ENCODE assay signal across 8 cellular contexts in the genomic region with DNA sequence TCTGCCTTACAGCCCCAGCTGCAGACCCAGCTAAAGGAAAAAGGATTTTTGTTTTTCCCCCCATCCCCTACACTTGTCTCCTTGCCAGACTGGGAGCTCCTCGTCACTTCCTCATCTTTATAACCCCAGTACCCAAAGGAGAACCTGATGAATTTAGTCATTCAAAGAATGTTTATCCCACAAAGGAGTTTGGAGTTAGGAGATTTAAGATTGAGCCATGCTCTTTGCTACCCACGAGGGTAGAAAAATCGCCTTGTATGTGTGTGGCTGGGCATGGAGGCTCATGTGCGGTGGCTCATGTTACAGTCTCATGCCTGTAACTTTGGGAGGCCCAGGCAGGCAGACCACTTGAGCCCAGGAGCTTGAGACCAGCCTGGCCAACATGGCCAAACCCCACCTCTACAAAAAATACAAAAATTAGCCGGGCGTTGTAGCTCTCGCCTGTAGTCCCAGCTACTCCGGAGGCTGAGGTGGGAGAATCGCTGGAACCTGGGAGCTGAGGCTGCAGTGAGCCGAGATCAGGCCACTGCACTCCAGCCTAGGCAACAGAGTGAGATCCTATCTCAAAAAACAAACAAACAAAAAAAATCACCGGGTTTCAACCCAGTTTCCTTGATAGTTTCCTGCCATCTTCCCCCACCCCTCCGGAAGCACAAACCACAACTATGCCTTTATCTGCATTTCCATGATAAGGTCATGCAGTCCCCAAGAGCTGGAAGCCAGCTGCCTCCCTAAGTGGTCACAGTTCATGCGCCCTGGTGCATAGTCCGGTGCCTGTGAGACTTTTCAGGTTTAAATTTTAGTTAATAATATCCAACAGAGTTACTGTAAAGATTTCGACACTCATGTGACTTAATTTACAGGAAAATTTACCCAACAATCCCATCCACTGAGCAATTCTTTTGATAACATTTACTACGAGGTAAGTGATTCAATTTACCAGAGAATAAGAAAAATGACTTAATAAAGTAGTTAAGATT. TPM values are rescaled to one million over a fixed set of nuclear protein-coding genes. Genes with fewer than 3 reads are reported as not detected.
DNase-seq lines count a peak whose midpoint lies in the region; ATAC-seq, FAIRE-seq and TF ChIP-seq lines count a peak whose summit lies in the region.

No MANE protein-coding gene starts in this region.

- H3K27me3 Mint-ChIP-seq in MCF 10A (ENCODE audit: insufficient read depth, unreplicated experiment): no peaks in the 10 kb centered on the region

- 73 to 75% methylated on average over 16 of the region's 16 CpGs for WGBS in GM23248 (ENCODE audit: low coverage in 1 of 2, low lambda C conversion rate in 2 of 2, missing lambda C conversion rate in 2 of 2), 2 experiments

- H3F3A ChIP-seq in GM23248 (ENCODE audit: insufficient read depth): peaks cover 25% of the 10 kb centered on the region

- peaks cover 13% of the 10 kb centered on the region for H3K4me1 Mint-ChIP-seq in MCF 10A (ENCODE audit: insufficient read depth, unreplicated experiment)

- peak overlapping the region; percentile 81 for H3K27ac ChIP-seq in GM23248
- H3K27ac ChIP-seq in RWPE2 (ENCODE audit: poor library complexity, severe bottlenecking): peak overlapping the region; percentile 8
- peak overlapping the region; percentile 50 for H3K27ac ChIP-seq in muscle layer of colon (ENCODE audit: low read depth, low read length)

- peaks cover 72% of the 10 kb centered on the region for H3K79me2 ChIP-seq in GM23248 (ENCODE audit: insufficient read depth)

- no TSS peak for BruUV-seq in MCF 10A (replicated peaks; lab: Mats Ljungman, UMichigan)

- intact Hi-C loops in MCF 10A (cut with micrococcal nuclease): loop anchor here (2.0 to 10.0 kb wide), 2 partner anchors 195 to 273 kb away; partner anchors contain the start of genes ANKRD37 and CCDC110

- H3K4me3 ChIP-seq in GM23248 (peak overlapping the region; percentile 88), RWPE2 (ENCODE audit: severe bottlenecking) (no peak overlapping the region), muscle layer of colon (ENCODE audit: low read depth in 1 of 2, low read length in 2 of 2) (no peak overlapping the region)

- H3K36me3 ChIP-seq in GM23248 (ENCODE audit: low read depth) (no peaks in the 10 kb centered on the region), RWPE2 (ENCODE audit: low read depth) (no peaks in the 10 kb centered on the region), muscle layer of colon (ENCODE audit: insufficient read depth, low read length) (no peaks in the 10 kb centered on the region)

- H3K9ac ChIP-seq in GM23248: peak overlapping the region; percentile 92; the same call in 1 of the 2 replicates
- no peak overlapping the region for H3K9ac ChIP-seq in muscle layer of colon (ENCODE audit: low read length)

- POLR2A ChIA-PET in MCF 10A (lab: Yijun Ruan, JAX): interaction anchor here (0.7 to 1.0 kb wide), 3 partner anchors 41 to 469 kb away, joined by 3 read pairs; partner anchors contain the start of gene CENPU

- DNase-seq in GM23248: peak; percentile 30
- DNase-seq in RWPE2 (ENCODE audit: low spot score): no peak
- DNase-seq in MCF 10A (ENCODE audit: unreplicated experiment): no peak
- no peak for DNase-seq in urothelium cell line (ENCODE audit: low spot score)

- FAIRE-seq in urothelium cell line (lab: Jason Lieb, UNC): no peak

- peaks cover 19% of the 10 kb centered on the region for H3K36me3 Mint-ChIP-seq in MCF 10A (ENCODE audit: insufficient read depth, unreplicated experiment)

- peak overlapping the region; percentile 96 for H3K4me2 ChIP-seq in GM23248 (ENCODE audit: unreplicated experiment)

- no peaks in the 10 kb centered on the region for H3K9me3 ChIP-seq in GM23248 (ENCODE audit: low read depth)
- H3K9me3 ChIP-seq in RWPE2 (ENCODE audit: severe bottlenecking): no peaks in the 10 kb centered on the region
- H3K9me3 ChIP-seq in muscle layer of colon (ENCODE audit: low read length): no peaks in the 10 kb centered on the region

- H2AFZ ChIP-seq in GM23248: peak overlapping the region; percentile 86; the same call in 1 of the 2 replicates

- ATAC-seq in RWPE2 (ENCODE audit: low read depth) (no peak), GM18517 (IDR thresholded peaks at IDR 0.05; ENCODE audit: unreplicated experiment) (no peak), HG03442 (IDR thresholded peaks at IDR 0.05; ENCODE audit: unreplicated experiment) (no peak), GM19455 (IDR thresholded peaks at IDR 0.05; ENCODE audit: unreplicated experiment) (no peak)

- H3K4me3 Mint-ChIP-seq in MCF 10A (ENCODE audit: unreplicated experiment): peak overlapping the region; percentile 90

- no peak for TF ChIP-seq CTCF in RWPE2 (IDR thresholded peaks at IDR 0.05; ENCODE audit: poor library complexity, severe bottlenecking)
- TF ChIP-seq CTCF in MCF 10A (IDR thresholded peaks at IDR 0.05; ENCODE audit: unreplicated experiment): no peak

- CTCF ChIA-PET in MCF 10A (lab: Yijun Ruan, JAX): interaction anchor here (0.6 to 6.3 kb wide), 4 partner anchors 19 to 1964 kb away, joined by 3 to 42 read pairs (median 4); no protein-coding TSS in a partner anchor

- in situ Hi-C loops in GM23248 (cut with MboI): no loop called here

- no peaks in the 10 kb centered on the region for H3K27me3 ChIP-seq in GM23248 (replicated peaks; ENCODE audit: insufficient read depth)
- no peaks in the 10 kb centered on the region for H3K27me3 ChIP-seq in RWPE2 (ENCODE audit: insufficient read depth, poor library complexity, severe bottlenecking)
- no peaks in the 10 kb centered on the region for H3K27me3 ChIP-seq in muscle layer of colon (ENCODE audit: control insufficient read depth in 1 of 2, insufficient read depth in 2 of 2, low read length in 2 of 2)

- H3K9me3 Mint-ChIP-seq in MCF 10A (ENCODE audit: unreplicated experiment): no peaks in the 10 kb centered on the region

- H3K9me2 ChIP-seq in GM23248 (ENCODE audit: insufficient read depth): no peaks in the 10 kb centered on the region

- H3K4me1 ChIP-seq in GM23248 (ENCODE audit: insufficient read depth) (peaks cover 18% of the 10 kb centered on the region), RWPE2 (ENCODE audit: insufficient read depth, poor library complexity, severe bottlenecking) (peaks cover 4% of the 10 kb centered on the region), muscle layer of colon (ENCODE audit: insufficient read depth, low read length) (peaks cover 30% of the 10 kb centered on the region)

- H3K27ac Mint-ChIP-seq in MCF 10A (ENCODE audit: low read depth, unreplicated experiment): peak overlapping the region; percentile 94

- H4K20me1 ChIP-seq in GM23248 (ENCODE audit: insufficient read depth): no peaks in the 10 kb centered on the region

RNA-seq across cellular contexts. Expression of gene CFAP97, which starts 1.5 kb away (rescaled TPM):
- 44.0 and 46.3 TPM in 2 replicates for total RNA-seq in GM23248 (2014; rRNA removed; shearing (Covaris generic))
- 49.2 and 50.8 TPM in 2 replicates for polyA plus RNA-seq in GM23248 (2016; fragmentation: Nextera tagmentation; extraction: Ambion mirVana)
- total RNA-seq in MCF 10A (2022): 80.2 and 95.0 TPM in 2 replicates

RNA-seq across cellular contexts. Expression of gene SNX25, which starts 7.1 kb away (rescaled TPM):
- 23.6 and 50.0 TPM in 2 replicates for total RNA-seq in GM23248 (2014; rRNA removed; shearing (Covaris generic))
- 7.1 and 8.2 TPM in 2 replicates for polyA plus RNA-seq in GM23248 (2016; fragmentation: Nextera tagmentation; extraction: Ambion mirVana)
- total RNA-seq in MCF 10A (2022): 10.5 and 14.4 TPM in 2 replicates

RNA-seq across cellular contexts. Expression of gene SLC25A4, which starts 59.2 kb away (rescaled TPM):
- 6.5 and 7.5 TPM in 2 replicates for total RNA-seq in GM23248 (2014; rRNA removed; shearing (Covaris generic))
- polyA plus RNA-seq in GM23248 (2016; fragmentation: Nextera tagmentation; extraction: Ambion mirVana): 28.1 and 29.2 TPM in 2 replicates
- 18.8 and 18.9 TPM in 2 replicates for total RNA-seq in MCF 10A (2022)

Comparison
In these comparisons a context has a peak if more than half of its experiments do, and no peak if none do; other contexts are left out.
1. H3K27ac ChIP-seq: peak in every context shown above with its lines; median percentile 81 in GM23248; 50 in muscle layer of colon; 8 in RWPE2.